Comparison of ENCODE assay signal across 11 cellular contexts in genomic region chr16:84294196-84295142, GRCh38. TPM values are rescaled to one million over a fixed set of nuclear protein-coding genes. Genes with fewer than 3 reads are reported as not detected.
DNase-seq lines count a peak whose midpoint lies in the region; ATAC-seq, FAIRE-seq and TF ChIP-seq lines count a peak whose summit lies in the region.
"Had no signal": no experiment of that assay in that cellular context is flagged by ENCODE, and none has a peak within 500 bp of the region (broad histone marks: within the 10 kb centered on the region; RNA-seq: fewer than 3 reads in every experiment).

WFDC1 (plus strand) TSS chr16:84294878; CDS start chr16:84294972, 94 bp downstream.

- no peak within 1 kb of the TSS for H3K4me3 Mint-ChIP-seq in activated naive CD8-positive, alpha-beta T cell treated with anti-CD3 and anti-CD28 coated beads, Interleukin-2, amount 10 ng/mL, durations not matched to agents 7 days and 5 days
- no peak within 1 kb of the TSS for H3K4me3 Mint-ChIP-seq in activated naive CD8-positive, alpha-beta T cell treated with anti-CD3 and anti-CD28 coated beads, Interleukin-2, amount 50 U/mL, for 24 hours
- H3K4me3 Mint-ChIP-seq in activated CD8-positive, alpha-beta T cell treated with anti-CD3 and anti-CD28 coated beads for 36 hours, result no peak within 1 kb of the TSS
- H3K4me3 Mint-ChIP-seq: activated naive CD4-positive, alpha-beta T cell treated with anti-CD3 and anti-CD28 coated beads, Interleukin-2, amount 50 U/mL, for 24 hours had no signal

- ATAC-seq in activated naive CD8-positive, alpha-beta T cell treated with anti-CD3 and anti-CD28 coated beads, Interleukin-2, amount 10 ng/mL, durations not matched to agents 7 days and 5 days (ENCODE audit: low read depth), result no peak
- no peak for ATAC-seq in activated naive CD8-positive, alpha-beta T cell treated with anti-CD3 and anti-CD28 coated beads, Interleukin-2, amount 50 U/mL, for 24 hours
- ATAC-seq in activated CD8-positive, alpha-beta T cell treated with anti-CD3 and anti-CD28 coated beads for 36 hours, result no peak

- TF ChIP-seq CTCF in esophagus muscularis mucosa (IDR thresholded peaks at IDR 0.05) (no peak), vagina (IDR thresholded peaks at IDR 0.05) (no peak)
- no peak for TF ChIP-seq CTCF in activated CD8-positive, alpha-beta T cell treated with anti-CD3 and anti-CD28 coated beads for 36 hours (IDR thresholded peaks at IDR 0.05)

- CTCF ChIA-PET in activated CD8-positive, alpha-beta T cell treated with anti-CD3 and anti-CD28 coated beads for 36 hours (lab: Charles Lee), result interaction anchor here (0.9 to 1.3 kb wide), 3 partner anchors 13 to 367 kb away, joined by 3 read pairs; no protein-coding TSS in a partner anchor

- H3K9ac ChIP-seq in muscle layer of colon (ENCODE audit: low read length), result peak within 1 kb of the TSS; percentile 86

- peaks cover 8% of the 10 kb centered on the region for H3K4me1 Mint-ChIP-seq in activated naive CD8-positive, alpha-beta T cell treated with anti-CD3 and anti-CD28 coated beads, Interleukin-2, amount 10 ng/mL, durations not matched to agents 7 days and 5 days
- H3K4me1 Mint-ChIP-seq in activated naive CD8-positive, alpha-beta T cell treated with anti-CD3 and anti-CD28 coated beads, Interleukin-2, amount 50 U/mL, for 24 hours, result peaks cover 12% of the 10 kb centered on the region
- H3K4me1 Mint-ChIP-seq in activated CD8-positive, alpha-beta T cell treated with anti-CD3 and anti-CD28 coated beads for 36 hours (ENCODE audit: low read depth), result peaks cover 8% of the 10 kb centered on the region

- WGBS in esophagus muscularis mucosa, result 29% methylated on average over 20 of the region's 39 CpGs

- no peak for TF ChIP-seq EP300 in esophagus muscularis mucosa (IDR thresholded peaks at IDR 0.05)

- no peak for FAIRE-seq in GM19239 (lab: Jason Lieb, UNC)

- intact Hi-C loops in esophagus muscularis mucosa (cut with DNase I), result no loop called here
- intact Hi-C loops in vagina (cut with DNase I), result no loop called here
- intact Hi-C loops in activated CD8-positive, alpha-beta T cell treated with anti-CD3 and anti-CD28 coated beads for 36 hours (cut with micrococcal nuclease), result no loop called here

- POLR2A ChIA-PET in activated naive CD8-positive, alpha-beta T cell treated with anti-CD3 and anti-CD28 coated beads, Interleukin-2, amount 10 ng/mL, durations not matched to agents 7 days and 5 days (lab: Charles Lee), result no interaction called here
- POLR2A ChIA-PET in activated CD8-positive, alpha-beta T cell treated with anti-CD3 and anti-CD28 coated beads for 36 hours (lab: Charles Lee), result no interaction called here

- H3K9me3 ChIP-seq in esophagus muscularis mucosa (no peaks in the 10 kb centered on the region), muscle layer of colon (ENCODE audit: low read length) (no peaks in the 10 kb centered on the region), vagina (no peaks in the 10 kb centered on the region)

- H3K36me3 ChIP-seq in esophagus muscularis mucosa (no peaks in the 10 kb centered on the region), muscle layer of colon (ENCODE audit: insufficient read depth, low read length) (no peaks in the 10 kb centered on the region), vagina (no peaks in the 10 kb centered on the region)

- H3K27ac ChIP-seq in esophagus muscularis mucosa (replicated peaks in 1 of 4) (peak within 1 kb of the TSS; percentile 64 to 86 (median 70)), muscle layer of colon (ENCODE audit: low read depth, low read length) (peak within 1 kb of the TSS; percentile 75), vagina (peak within 1 kb of the TSS; percentile 49)
- H3K27ac ChIP-seq: C4-2B had no signal

- H3K27me3 ChIP-seq in esophagus muscularis mucosa (peaks cover 0 to 56% (median 0%) of the 10 kb centered on the region in 4 donors), muscle layer of colon (ENCODE audit: control insufficient read depth in 1 of 2, insufficient read depth in 2 of 2, low read length in 2 of 2) (no peaks in the 10 kb centered on the region), vagina (no peaks in the 10 kb centered on the region)

- peak; percentile 36 for DNase-seq in activated naive CD8-positive, alpha-beta T cell treated with anti-CD3 and anti-CD28 coated beads, Interleukin-2, amount 10 ng/mL, durations not matched to agents 7 days and 5 days
- no peak for DNase-seq in activated naive CD8-positive, alpha-beta T cell treated with anti-CD3 and anti-CD28 coated beads, Interleukin-2, amount 50 U/mL, for 24 hours
- DNase-seq in esophagus muscularis mucosa (ENCODE audit: extremely low spot score) (no peak), vagina (ENCODE audit: extremely low spot score in 2 of 2) (no peak), activated gamma-delta T cell (lab: John Stamatoyannopoulos, UW) (no peak), GM19239 (ENCODE audit: insufficient read length, low spot score) (no peak)
- no peak for DNase-seq in activated CD8-positive, alpha-beta T cell treated with anti-CD3 and anti-CD28 coated beads for 36 hours
- DNase-seq: NCI-H748 treated with DMSO at 0.1 percent for 48 hours had no signal

- H3K27me3 Mint-ChIP-seq in activated naive CD8-positive, alpha-beta T cell treated with anti-CD3 and anti-CD28 coated beads, Interleukin-2, amount 10 ng/mL, durations not matched to agents 7 days and 5 days, result peaks cover 38% of the 10 kb centered on the region
- H3K27me3 Mint-ChIP-seq in activated naive CD8-positive, alpha-beta T cell treated with anti-CD3 and anti-CD28 coated beads, Interleukin-2, amount 50 U/mL, for 24 hours, result peaks cover 39% of the 10 kb centered on the region
- peaks cover 46% of the 10 kb centered on the region for H3K27me3 Mint-ChIP-seq in activated CD8-positive, alpha-beta T cell treated with anti-CD3 and anti-CD28 coated beads for 36 hours

- no peaks in the 10 kb centered on the region for H3K36me3 Mint-ChIP-seq in activated naive CD8-positive, alpha-beta T cell treated with anti-CD3 and anti-CD28 coated beads, Interleukin-2, amount 10 ng/mL, durations not matched to agents 7 days and 5 days
- H3K36me3 Mint-ChIP-seq in activated naive CD8-positive, alpha-beta T cell treated with anti-CD3 and anti-CD28 coated beads, Interleukin-2, amount 50 U/mL, for 24 hours (ENCODE audit: low read depth), result no peaks in the 10 kb centered on the region
- no peaks in the 10 kb centered on the region for H3K36me3 Mint-ChIP-seq in activated CD8-positive, alpha-beta T cell treated with anti-CD3 and anti-CD28 coated beads for 36 hours (ENCODE audit: low read depth)
- H3K36me3 Mint-ChIP-seq: activated naive CD4-positive, alpha-beta T cell treated with anti-CD3 and anti-CD28 coated beads, Interleukin-2, amount 50 U/mL, for 24 hours had no signal

- peak within 1 kb of the TSS; percentile 37 to 49 (median 42) for H3K4me3 ChIP-seq in esophagus muscularis mucosa
- H3K4me3 ChIP-seq in muscle layer of colon (ENCODE audit: low read depth in 1 of 2, low read length in 2 of 2), result peak within 1 kb of the TSS; percentile 42 to 47
- H3K4me3 ChIP-seq in vagina, result peak within 1 kb of the TSS; percentile 18 to 44

- TF ChIP-seq POLR2A in esophagus muscularis mucosa (IDR thresholded peaks at IDR 0.05; ENCODE audit: low read depth), result no peak
- no peak for TF ChIP-seq POLR2A in vagina (IDR thresholded peaks at IDR 0.05)

- H3K4me1 ChIP-seq in esophagus muscularis mucosa (peaks cover 12 to 62% (median 21%) of the 10 kb centered on the region in 4 donors), muscle layer of colon (ENCODE audit: insufficient read depth, low read length) (peaks cover 56% of the 10 kb centered on the region), vagina (peaks cover 31% of the 10 kb centered on the region)

- H3K9me3 Mint-ChIP-seq in activated naive CD8-positive, alpha-beta T cell treated with anti-CD3 and anti-CD28 coated beads, Interleukin-2, amount 10 ng/mL, durations not matched to agents 7 days and 5 days, result no peaks in the 10 kb centered on the region
- H3K9me3 Mint-ChIP-seq in activated naive CD8-positive, alpha-beta T cell treated with anti-CD3 and anti-CD28 coated beads, Interleukin-2, amount 50 U/mL, for 24 hours, result no peaks in the 10 kb centered on the region
- no peaks in the 10 kb centered on the region for H3K9me3 Mint-ChIP-seq in activated CD8-positive, alpha-beta T cell treated with anti-CD3 and anti-CD28 coated beads for 36 hours
- H3K9me3 Mint-ChIP-seq: activated naive CD4-positive, alpha-beta T cell treated with anti-CD3 and anti-CD28 coated beads, Interleukin-2, amount 50 U/mL, for 24 hours had no signal

- H3K27ac Mint-ChIP-seq in activated naive CD8-positive, alpha-beta T cell treated with anti-CD3 and anti-CD28 coated beads, Interleukin-2, amount 10 ng/mL, durations not matched to agents 7 days and 5 days, result no peak within 1 kb of the TSS
- no peak within 1 kb of the TSS for H3K27ac Mint-ChIP-seq in activated naive CD8-positive, alpha-beta T cell treated with anti-CD3 and anti-CD28 coated beads, Interleukin-2, amount 50 U/mL, for 24 hours
- H3K27ac Mint-ChIP-seq in activated CD8-positive, alpha-beta T cell treated with anti-CD3 and anti-CD28 coated beads for 36 hours, result no peak within 1 kb of the TSS
- H3K27ac Mint-ChIP-seq: activated naive CD4-positive, alpha-beta T cell treated with anti-CD3 and anti-CD28 coated beads, Interleukin-2, amount 50 U/mL, for 24 hours had no signal

RNA-seq across cellular contexts. Expression of gene WFDC1, which starts in this region (rescaled TPM):
- total RNA-seq in activated naive CD8-positive, alpha-beta T cell treated with anti-CD3 and anti-CD28 coated beads, Interleukin-2, amount 10 ng/mL, durations not matched to agents 7 days and 5 days, result not detected
- total RNA-seq in esophagus muscularis mucosa (10 to 100 TPM in 2 of 4 donors, 1 to 10 TPM in 2; 4.6 to 29.9 (median 15.6) TPM), vagina (12.0 TPM)
- not detected for total RNA-seq in activated CD8-positive, alpha-beta T cell treated with anti-CD3 and anti-CD28 coated beads for 36 hours

Comparison
In these comparisons a context has a peak if more than half of its experiments do, and no peak if none do; other contexts are left out.
1. RNA of gene WFDC1 (total RNA-seq): 4.6 to 29.9 TPM in esophagus muscularis mucosa and 12.0 TPM in vagina (single experiment); not detected in activated naive CD8-positive, alpha-beta T cell treated with anti-CD3 and anti-CD28 coated beads, Interleukin-2, amount 10 ng/mL, durations not matched to agents 7 days and 5 days and not detected in activated CD8-positive, alpha-beta T cell treated with anti-CD3 and anti-CD28 coated beads for 36 hours; every median in the first group is over 4 times any median in the second.
2. Peak in DNase-seq in activated naive CD8-positive, alpha-beta T cell treated with anti-CD3 and anti-CD28 coated beads, Interleukin-2, amount 10 ng/mL, durations not matched to agents 7 days and 5 days; RNA of the gene not detected or under 1 TPM.
3. Peak in every context shown above with its lines, with median percentiles within 50 percentile points of each other: H3K27ac ChIP-seq and H3K4me3 ChIP-seq.